Comparison of ENCODE assay signal across 10 cellular contexts in genomic region chr1:85224734-85225623, GRCh38. TPM values are rescaled to one million over a fixed set of nuclear protein-coding genes. Genes with fewer than 3 reads are reported as not detected.
DNase-seq lines count a peak whose midpoint lies in the region; ATAC-seq and TF ChIP-seq lines count a peak whose summit lies in the region.
"Had no signal": no experiment of that assay in that cellular context is flagged by ENCODE, and none has a peak within 500 bp of the region (broad histone marks: within the 10 kb centered on the region; RNA-seq: fewer than 3 reads in every experiment).

No MANE protein-coding gene starts in this region.

- POLR2A ChIA-PET in WTC11 (lab: Charles Lee): interaction anchor here (1.0 to 1.4 kb wide), 3 partner anchors 23 to 51 kb away, joined by 3 to 5 read pairs (median 3); partner anchors contain the start of genes BCL10, C1orf52 and SYDE2

- H3K36me3 Mint-ChIP-seq in WTC11: no peaks in the 10 kb centered on the region
- no peaks in the 10 kb centered on the region for H3K36me3 Mint-ChIP-seq in natural killer cell treated with Interleukin-12 subunit alpha and Interleukin-12 subunit beta and Interleukin-15 and Interleukin-18, amount 100 ng/mL, for 72 hours
- H3K36me3 Mint-ChIP-seq: activated naive CD4-positive, alpha-beta T cell treated with anti-CD3 and anti-CD28 coated beads, Interleukin-2, amount 50 U/mL, for 24 hours had no signal

- no peaks in the 10 kb centered on the region for H3K9me3 Mint-ChIP-seq in WTC11
- no peaks in the 10 kb centered on the region for H3K9me3 Mint-ChIP-seq in natural killer cell treated with Interleukin-12 subunit alpha and Interleukin-12 subunit beta and Interleukin-15 and Interleukin-18, amount 100 ng/mL, for 72 hours
- H3K9me3 Mint-ChIP-seq: activated naive CD4-positive, alpha-beta T cell treated with anti-CD3 and anti-CD28 coated beads, Interleukin-2, amount 50 U/mL, for 24 hours had no signal

- intact Hi-C loops in left colon (cut with DNase I, micrococcal nuclease): no loop called here

- peaks cover 46% of the 10 kb centered on the region for H3K4me1 Mint-ChIP-seq in WTC11
- H3K4me1 Mint-ChIP-seq in natural killer cell treated with Interleukin-12 subunit alpha and Interleukin-12 subunit beta and Interleukin-15 and Interleukin-18, amount 100 ng/mL, for 72 hours (ENCODE audit: low read depth in 2 of 2): no peaks in the 10 kb centered on the region
- H3K4me1 Mint-ChIP-seq: activated naive CD4-positive, alpha-beta T cell treated with anti-CD3 and anti-CD28 coated beads, Interleukin-2, amount 50 U/mL, for 24 hours had no signal

- ATAC-seq in WTC11: peak; percentile 96
- peak; percentile 85 for ATAC-seq in left colon
- ATAC-seq in HG02973 (IDR thresholded peaks at IDR 0.05; ENCODE audit: unreplicated experiment): no peak
- ATAC-seq in natural killer cell treated with Interleukin-12 subunit alpha and Interleukin-12 subunit beta and Interleukin-15 and Interleukin-18, amount 100 ng/mL, for 72 hours: no peak

- CTCF ChIA-PET in WTC11 (lab: Charles Lee): interaction anchor here (1.2 to 3.4 kb wide), 6 partner anchors 15 to 453 kb away, joined by 3 to 19 read pairs (median 8); partner anchors contain the start of gene C1orf52

- H3K27ac ChIP-seq in 22Rv1: peak overlapping the region; percentile 50

- TF ChIP-seq CTCF in 22Rv1 (IDR thresholded peaks at IDR 0.05) (no peak), WTC11 (IDR thresholded peaks at IDR 0.05) (no peak)

- H3K4me3 Mint-ChIP-seq in WTC11: peak overlapping the region; percentile 30; the same call in 1 of the 2 replicates
- H3K4me3 Mint-ChIP-seq in natural killer cell treated with Interleukin-12 subunit alpha and Interleukin-12 subunit beta and Interleukin-15 and Interleukin-18, amount 100 ng/mL, for 72 hours: no peak overlapping the region
- H3K4me3 Mint-ChIP-seq: activated naive CD4-positive, alpha-beta T cell treated with anti-CD3 and anti-CD28 coated beads, Interleukin-2, amount 50 U/mL, for 24 hours had no signal

- peak; percentile 36 for DNase-seq in NCI-H128 (lab: John Stamatoyannopoulos, UW; ENCODE audit: unreplicated experiment)
- peak; percentile 70 for DNase-seq in WTC11 (ENCODE audit: low spot score)
- peak; percentile 64 to 77 for DNase-seq in left colon
- no peak for DNase-seq in natural killer cell treated with Interleukin-12 subunit alpha and Interleukin-12 subunit beta and Interleukin-15 and Interleukin-18, amount 100 ng/mL, for 72 hours (ENCODE audit: low spot score)
- no peak for DNase-seq in retina
- DNase-seq in MV-4-11 (lab: John Stamatoyannopoulos, UW): no peak
- DNase-seq: T-helper 2 cell had no signal

- peak overlapping the region; percentile 71 for H3K27ac Mint-ChIP-seq in WTC11
- H3K27ac Mint-ChIP-seq in natural killer cell treated with Interleukin-12 subunit alpha and Interleukin-12 subunit beta and Interleukin-15 and Interleukin-18, amount 100 ng/mL, for 72 hours: no peak overlapping the region
- H3K27ac Mint-ChIP-seq: activated naive CD4-positive, alpha-beta T cell treated with anti-CD3 and anti-CD28 coated beads, Interleukin-2, amount 50 U/mL, for 24 hours had no signal

- no peaks in the 10 kb centered on the region for H3K27me3 Mint-ChIP-seq in WTC11 (ENCODE audit: low read depth)
- H3K27me3 Mint-ChIP-seq in natural killer cell treated with Interleukin-12 subunit alpha and Interleukin-12 subunit beta and Interleukin-15 and Interleukin-18, amount 100 ng/mL, for 72 hours: peaks cover 22 to 46% of the 10 kb centered on the region in 2 donors

TF ChIP-seq in WTC11, 78 proteins besides CTCF, POLR2A, EP300 and RAD21:
- peak; percentile 43; the same call in 1 of the 2 replicates for TF ChIP-seq ZNF317 (CRISPR knock-in tag; IDR thresholded peaks at IDR 0.05; ENCODE audit: borderline replicate concordance, low read depth)
- no peak for TF ChIP-seq TCF7 (CRISPR knock-in tag; IDR thresholded peaks at IDR 0.05; ENCODE audit: low read depth)

RNA-seq across cellular contexts. Expression of gene SYDE2, which starts 24.2 kb away (rescaled TPM):
- total RNA-seq in WTC11 (2021) (11.0 to 13.8 TPM (median 11.4 TPM) in 3 replicates), left colon (10 to 100 TPM in 1 of 2 donors, 1 to 10 TPM in 1; 7.2 to 10.9 TPM)
- total RNA-seq in natural killer cell treated with Interleukin-12 subunit alpha and Interleukin-12 subunit beta and Interleukin-15 and Interleukin-18, amount 100 ng/mL, for 72 hours: under 1 TPM in 1 of 2 donors, not detected in 1; 0.84 TPM

RNA-seq across cellular contexts. Expression of gene C1orf52, which starts 34.5 kb away (rescaled TPM):
- 35.8 to 44.5 TPM (median 40.2 TPM) in 3 replicates for total RNA-seq in WTC11 (2021)
- total RNA-seq in left colon: 10 to 100 TPM; 17.4 to 20.3 TPM
- total RNA-seq in natural killer cell treated with Interleukin-12 subunit alpha and Interleukin-12 subunit beta and Interleukin-15 and Interleukin-18, amount 100 ng/mL, for 72 hours: 10 to 100 TPM; 28.6 to 29.6 TPM

RNA-seq across cellular contexts. Expression of gene BCL10, which starts 51.5 kb away (rescaled TPM):
- total RNA-seq in WTC11 (2021) (21.3 to 24.2 TPM (median 21.4 TPM) in 3 replicates), left colon (100 to 1,000 TPM; 108 to 115 TPM)
- total RNA-seq in natural killer cell treated with Interleukin-12 subunit alpha and Interleukin-12 subunit beta and Interleukin-15 and Interleukin-18, amount 100 ng/mL, for 72 hours: 10 to 100 TPM; 13.8 to 27.8 TPM

Comparison
In these comparisons a context has a peak if more than half of its experiments do, and no peak if none do; other contexts are left out.
1. DNase-seq: peak in NCI-H128 (single experiment), WTC11 (single experiment) and left colon (2 of 2); none in natural killer cell treated with Interleukin-12 subunit alpha and Interleukin-12 subunit beta and Interleukin-15 and Interleukin-18, amount 100 ng/mL, for 72 hours (single experiment), retina (single experiment) and MV-4-11 (single experiment).
2. ATAC-seq: peak in WTC11 (single experiment) and left colon (single experiment); none in HG02973 (single experiment) and natural killer cell treated with Interleukin-12 subunit alpha and Interleukin-12 subunit beta and Interleukin-15 and Interleukin-18, amount 100 ng/mL, for 72 hours (0 of 2).